In the genomic region with DNA sequence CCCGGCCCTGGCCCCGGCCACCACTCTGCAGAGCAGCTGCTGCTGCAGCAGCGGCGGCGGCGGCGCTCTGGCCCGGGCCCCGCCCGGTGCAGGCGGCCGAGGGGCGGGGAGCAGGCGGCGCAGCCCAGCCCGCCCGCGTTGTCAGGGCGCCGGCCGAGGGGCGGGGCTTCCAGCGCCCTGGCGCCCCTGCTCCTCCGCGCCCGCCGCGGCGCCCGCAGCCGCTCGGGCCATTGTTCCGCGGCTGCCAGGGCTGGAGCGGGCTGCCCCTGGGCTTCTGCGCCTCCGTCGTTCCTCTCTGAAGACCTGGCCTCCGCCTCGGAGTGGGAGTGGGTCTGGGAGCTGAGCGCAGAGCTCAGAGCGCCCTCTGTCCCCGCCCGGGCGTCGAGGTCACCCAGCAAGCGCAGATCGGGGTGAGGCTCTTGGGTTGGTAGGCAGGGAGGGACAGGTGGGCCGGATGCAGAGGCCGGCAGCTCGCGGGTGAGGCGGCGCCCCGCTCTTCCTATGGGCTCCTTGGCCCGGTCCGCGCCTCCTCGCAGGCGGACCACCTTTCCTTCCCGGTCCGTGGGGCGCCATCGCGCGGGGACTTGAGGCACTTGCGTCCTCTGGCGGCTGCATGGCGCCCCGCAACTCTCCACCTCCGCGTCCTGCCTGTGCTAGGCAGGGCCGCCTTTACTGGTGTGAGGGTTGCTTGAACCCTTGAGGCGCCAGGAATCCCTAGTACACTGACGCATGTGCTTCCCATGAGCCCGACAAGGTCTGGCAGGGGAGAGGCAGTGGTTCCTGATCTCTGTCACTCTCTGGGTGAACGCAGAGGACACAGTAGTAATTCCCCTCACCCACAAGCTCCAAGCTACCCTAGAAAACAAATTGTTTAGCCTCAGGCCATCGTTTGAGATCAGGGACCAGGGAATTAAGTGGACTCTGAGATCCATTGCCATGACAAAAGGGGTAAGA, we compare ENCODE assay signal across 8 cellular contexts. TPM values are rescaled to one million over a fixed set of nuclear protein-coding genes. Genes with fewer than 3 reads are reported as not detected.
DNase-seq lines count a peak whose midpoint lies in the region; FAIRE-seq and TF ChIP-seq lines count a peak whose summit lies in the region.

A gene with protein sequence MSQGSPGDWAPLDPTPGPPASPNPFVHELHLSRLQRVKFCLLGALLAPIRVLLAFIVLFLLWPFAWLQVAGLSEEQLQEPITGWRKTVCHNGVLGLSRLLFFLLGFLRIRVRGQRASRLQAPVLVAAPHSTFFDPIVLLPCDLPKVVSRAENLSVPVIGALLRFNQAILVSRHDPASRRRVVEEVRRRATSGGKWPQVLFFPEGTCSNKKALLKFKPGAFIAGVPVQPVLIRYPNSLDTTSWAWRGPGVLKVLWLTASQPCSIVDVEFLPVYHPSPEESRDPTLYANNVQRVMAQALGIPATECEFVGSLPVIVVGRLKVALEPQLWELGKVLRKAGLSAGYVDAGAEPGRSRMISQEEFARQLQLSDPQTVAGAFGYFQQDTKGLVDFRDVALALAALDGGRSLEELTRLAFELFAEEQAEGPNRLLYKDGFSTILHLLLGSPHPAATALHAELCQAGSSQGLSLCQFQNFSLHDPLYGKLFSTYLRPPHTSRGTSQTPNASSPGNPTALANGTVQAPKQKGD (minus strand): TSS at position 69 of the 954 bp plus-strand sequence. CDS start 96 bp downstream, outside the sequence.

- peak within 1 kb of the TSS; percentile 52 for H2BK12ac ChIP-seq in H1 (ENCODE audit: low read depth, low read length)

- peak within 1 kb of the TSS; percentile 93 for H2BK5ac ChIP-seq in H1 (ENCODE audit: low read depth, low read length)

- no peak within 1 kb of the TSS for H2BK20ac ChIP-seq in H1 (ENCODE audit: low read length)

- H4K8ac ChIP-seq in H1 (ENCODE audit: extremely low read depth, insufficient read depth, low read length): peak within 1 kb of the TSS; percentile 97

- peak within 1 kb of the TSS; percentile 56 for H3K27ac Mint-ChIP-seq in Caco-2 (ENCODE audit: unreplicated experiment)

- H3K79me2 ChIP-seq in H1 (ENCODE audit: control insufficient read depth in 1 of 2, insufficient read depth in 2 of 2, low read length in 2 of 2): peaks cover 4 to 21% of the 10 kb centered on the region in 2 experiments; a peak in 3 of 4 replicates

- H3K36me3 Mint-ChIP-seq in Caco-2 (ENCODE audit: insufficient read depth, unreplicated experiment): peaks cover 7% of the 10 kb centered on the region

- peak within 1 kb of the TSS; percentile 85 for H4K91ac ChIP-seq in H1 (replicated peaks; ENCODE audit: insufficient read length, low read length)

- peak within 1 kb of the TSS; percentile 97 for H3K27ac ChIP-seq in H1 (ENCODE audit: low read depth, low read length)

- H2BK120ac ChIP-seq in H1 (replicated peaks; ENCODE audit: low read depth, low read length): peak within 1 kb of the TSS; percentile 69

- H2BK15ac ChIP-seq in H1 (ENCODE audit: low read length): peak within 1 kb of the TSS; percentile 75; the same call in 1 of the 2 replicates

- intact Hi-C loops in Caco-2 (cut with micrococcal nuclease; ENCODE audit: unreplicated experiment): loop anchor here (1.0 to 5.0 kb wide), 7 partner anchors 24 to 305 kb away; a partner anchor contains a TSS

- H3K14ac ChIP-seq in H1 (ENCODE audit: insufficient read length): no peak within 1 kb of the TSS

- DNase-seq in Caco-2 (peak; percentile 84 to 88), GM20000 (ENCODE audit: low spot score) (peak; percentile 98), HT-29 (ENCODE audit: low spot score) (peak; percentile 98), NOMO-1 (lab: John Stamatoyannopoulos, UW; ENCODE audit: unreplicated experiment in 2 of 2) (peak; percentile 83 to 92), H1 (ENCODE audit: low read depth in 1 of 2, low spot score in 2 of 2) (peak; percentile 59 to 87), mesenteric fat pad (ENCODE audit: low spot score) (peak; percentile 95)
- DNase-seq in activated CD8-positive, alpha-beta memory T cell treated with anti-CD3 and anti-CD28 coated beads for 48 hours (ENCODE audit: low read depth in 2 of 3, low spot score in 2 of 3): peak; percentile 66 to 76 (median 74)
- peak; percentile 79 for DNase-seq in stimulated activated CD8-positive, alpha-beta memory T cell treated with anti-CD3 and anti-CD28 coated beads, Interleukin-15, amount 100 ng/mL, for 1 hour (ENCODE audit: low read depth)

- H2AK5ac ChIP-seq in H1 (ENCODE audit: low read depth, low read length): no peak within 1 kb of the TSS

- no TSS peak for BruUV-seq in Caco-2 (replicated peaks; lab: Mats Ljungman, UMichigan)

- no peak for FAIRE-seq in H1 (lab: Jason Lieb, UNC)

- H3K4me1 Mint-ChIP-seq in Caco-2 (ENCODE audit: low read depth, unreplicated experiment): no peaks in the 10 kb centered on the region

- H3K4me3 ChIP-seq in Caco-2 (ENCODE audit: low read depth, low read length): peak within 1 kb of the TSS; percentile 71
- peak within 1 kb of the TSS; percentile 71 to 96 (median 84) for H3K4me3 ChIP-seq in H1 (ENCODE audit: extremely low read depth in 1 of 4, insufficient read depth in 2 of 4, low read depth in 3 of 4, low read length in 4 of 4)

- H3K79me1 ChIP-seq in H1 (ENCODE audit: low read depth, low read length): peaks cover 14% of the 10 kb centered on the region

- H3K4me2 ChIP-seq in H1 (ENCODE audit: insufficient read depth in 1 of 2, low read depth in 2 of 2, low read length in 2 of 2): peak within 1 kb of the TSS; percentile 26 to 93

- H3K18ac ChIP-seq in H1 (ENCODE audit: extremely low read depth, low read length): peak within 1 kb of the TSS; percentile 97

- peak; percentile 80 to 91 for TF ChIP-seq CTCF in Caco-2 (IDR thresholded peaks at IDR 0.05; ENCODE audit: insufficient read depth in 1 of 2, low read depth in 1 of 2, low read length in 1 of 2, severe bottlenecking in 1 of 2, unreplicated experiment in 1 of 2)
- TF ChIP-seq CTCF in GM20000 (IDR thresholded peaks at IDR 0.05; ENCODE audit: extremely low read depth, missing control alignments): peak; percentile 90
- TF ChIP-seq CTCF in H1 (IDR thresholded peaks at IDR 0.05; ENCODE audit: control extremely low read depth in 1 of 3, insufficient read depth in 1 of 3, low read depth in 1 of 3, low read length in 3 of 3): peak; percentile 71 to 87 (median 72)

- H4K20me1 ChIP-seq in H1 (replicated peaks in 1 of 2; ENCODE audit: control insufficient read depth in 1 of 2, insufficient read depth in 2 of 2, low read length in 2 of 2): peaks cover 7 to 8% of the 10 kb centered on the region in 2 experiments

- peak within 1 kb of the TSS; percentile 89 for H4K5ac ChIP-seq in H1 (ENCODE audit: insufficient read length, low read depth, low read length)

- no peaks in the 10 kb centered on the region for H3K27me3 Mint-ChIP-seq in Caco-2 (ENCODE audit: insufficient read depth, unreplicated experiment)

- no peaks in the 10 kb centered on the region for H3K9me3 Mint-ChIP-seq in Caco-2 (ENCODE audit: unreplicated experiment)

- no peaks in the 10 kb centered on the region for H3K36me3 ChIP-seq in Caco-2 (ENCODE audit: control insufficient read depth, insufficient read depth, low read length)
- H3K36me3 ChIP-seq in H1 (ENCODE audit: control insufficient read depth in 2 of 4, insufficient read depth in 4 of 4, low read length in 3 of 4): peaks cover 0 to 8% (median 4%) of the 10 kb centered on the region in 4 experiments; a peak in 4 of 8 replicates

- peak within 1 kb of the TSS; percentile 98 for H3K56ac ChIP-seq in H1 (replicated peaks; ENCODE audit: insufficient read length, low read depth, low read length)

- H3K27me3 ChIP-seq in Caco-2 (replicated peaks; ENCODE audit: control insufficient read depth, insufficient read depth, low read length) (no peaks in the 10 kb centered on the region), H1 (replicated peaks in 1 of 4; ENCODE audit: control insufficient read depth in 3 of 4, extremely low read depth in 1 of 4, insufficient read depth in 3 of 4, low read length in 3 of 4) (no peaks in the 10 kb centered on the region)

- peaks cover 4% of the 10 kb centered on the region; the same call in 1 of the 2 replicates for H3K23me2 ChIP-seq in H1 (ENCODE audit: low read depth, low read length)

- 0 out of 3 replicates have a peak, but pooled peaks of 1 of the 2 experiments have one; percentile 26 for TF ChIP-seq EP300 in H1 (IDR thresholded peaks at IDR 0.05; ENCODE audit: borderline replicate concordance in 1 of 2, low read depth in 2 of 2, low read length in 2 of 2)

- CTCF ChIA-PET in Caco-2 (lab: Charles Lee) (interaction anchor here (0.6 to 2.1 kb wide), 12 partner anchors 9 to 306 kb away, joined by 3 to 14 read pairs (median 4); a partner anchor contains a TSS), H1 (lab: Charles Lee; ENCODE audit: partially characterized antibody) (interaction anchor here (0.6 to 2.8 kb wide), 14 partner anchors 9 to 273 kb away, joined by 3 to 29 read pairs (median 4); a partner anchor contains a TSS)

- POLR2A ChIA-PET in Caco-2 (lab: Charles Lee) (interaction anchor here (0.5 to 1.5 kb wide), 3 partner anchors 9 to 61 kb away, joined by 3 to 5 read pairs (median 5); a partner anchor contains a TSS), H1 (lab: Charles Lee; ENCODE audit: partially characterized antibody) (interaction anchor here (1.0 to 4.2 kb wide), 9 partner anchors 10 to 266 kb away, joined by 3 to 35 read pairs (median 12); a partner anchor contains a TSS)

- WGBS in H1 (ENCODE audit: extremely low coverage in 1 of 2, insufficient coverage in 1 of 2, insufficient read length in 1 of 2, insufficient replicate concordance in 2 of 2, low coverage in 1 of 2, low lambda C conversion rate in 2 of 2, missing lambda C conversion rate in 1 of 2), 2 experiments: 1% methylated on average over 43 of the region's 79 CpGs; no CpG with 5 or more reads in 1 of the 2 experiments

- no peaks in the 10 kb centered on the region for H3K9me3 ChIP-seq in Caco-2
- H3K9me3 ChIP-seq in H1 (ENCODE audit: insufficient read depth in 2 of 2, low read depth in 1 of 2, low read length in 1 of 2): no peaks in the 10 kb centered on the region

- peak within 1 kb of the TSS; percentile 97 for H3K4ac ChIP-seq in H1 (replicated peaks; ENCODE audit: insufficient read length, low read depth, low read length)

- H2AFZ ChIP-seq in H1 (ENCODE audit: low read length): peak within 1 kb of the TSS; percentile 67; the same call in 1 of the 2 replicates

- peak within 1 kb of the TSS; percentile 94 for H3K4me3 Mint-ChIP-seq in Caco-2 (ENCODE audit: unreplicated experiment)

- peak; percentile 82 to 93 for TF ChIP-seq POLR2A in H1 (IDR thresholded peaks at IDR 0.05; ENCODE audit: control extremely low read depth in 1 of 2, low read depth in 2 of 2, low read length in 2 of 2)

- no peak within 1 kb of the TSS for H3K23ac ChIP-seq in H1 (ENCODE audit: insufficient read length)

- TF ChIP-seq RAD21 in H1 (IDR thresholded peaks at IDR 0.05 in 1 of 2, conservative IDR thresholded peaks at IDR 0.05 in 1 of 2; ENCODE audit: low read depth in 2 of 2, low read length in 2 of 2): peak; percentile 45 to 60

- peak within 1 kb of the TSS; percentile 62 to 92 (median 81) for H3K9ac ChIP-seq in H1 (replicated peaks in 1 of 4; ENCODE audit: extremely low read depth in 1 of 4, low read depth in 3 of 4, low read length in 3 of 4)

- peaks cover 8% of the 10 kb centered on the region; the same call in 1 of the 2 replicates for H3K4me1 ChIP-seq in Caco-2
- H3K4me1 ChIP-seq in H1 (replicated peaks in 1 of 4; ENCODE audit: control insufficient read depth in 3 of 4, insufficient read depth in 4 of 4, low read length in 3 of 4): peaks cover 5 to 12% (median 7%) of the 10 kb centered on the region in 4 experiments

RNA-seq across cellular contexts. Expression of the gene that starts here (rescaled TPM):
- 35.3 and 37.9 TPM in 2 replicates for total RNA-seq in Caco-2 (2022)
- 47.7 and 72.8 TPM in 2 replicates for total RNA-seq in HT-29 (2014; rRNA removed; shearing (Covaris generic))
- 69.3 and 72.4 TPM in 2 replicates for total RNA-seq in H1 (2021; fragmentation: NEBNext Ultra II Directional; extraction: Animal tissue kit (Norgen Biotek cat#: 25700))
- polyA plus RNA-seq in H1 (2011; rRNA removed): 109 and 152 TPM in 2 replicates
- 78.5 TPM for polyA plus RNA-seq in H1 (2011; cell fraction: cytosol; rRNA removed)
- polyA plus RNA-seq in H1 (2011; cell fraction: nucleus; rRNA removed): 326 TPM
- 59.5 to 71.0 TPM (median 64.2 TPM) in 4 replicates for polyA plus RNA-seq in H1 (2012, experiment 1 of 2)
- polyA plus RNA-seq in H1 (2012, experiment 2 of 2): 52.8 TPM
- 69.6 TPM for polyA plus RNA-seq in H1 (2013, experiment 1 of 2)
- polyA plus RNA-seq in H1 (2013, experiment 2 of 2): 66.7 TPM
- 29.7 and 35.2 TPM in 2 replicates for polyA minus RNA-seq in H1 (2011; rRNA and poly(A)+ RNA removed)
- 28.4 TPM for polyA minus RNA-seq in H1 (2011; cell fraction: cytosol; rRNA and poly(A)+ RNA removed)
- 43.1 TPM for polyA minus RNA-seq in H1 (2011; cell fraction: nucleus; rRNA and poly(A)+ RNA removed)
- total RNA-seq in mesenteric fat pad: 24.1 TPM

Comparison
In these comparisons a context has a peak if more than half of its experiments do, and no peak if none do; other contexts are left out.
1. Peak in every context shown above with its lines: DNase-seq, H3K4me3 ChIP-seq and H3K27ac ChIP-seq.